Comparison of ENCODE assay signal across 14 cellular contexts in the genomic region with DNA sequence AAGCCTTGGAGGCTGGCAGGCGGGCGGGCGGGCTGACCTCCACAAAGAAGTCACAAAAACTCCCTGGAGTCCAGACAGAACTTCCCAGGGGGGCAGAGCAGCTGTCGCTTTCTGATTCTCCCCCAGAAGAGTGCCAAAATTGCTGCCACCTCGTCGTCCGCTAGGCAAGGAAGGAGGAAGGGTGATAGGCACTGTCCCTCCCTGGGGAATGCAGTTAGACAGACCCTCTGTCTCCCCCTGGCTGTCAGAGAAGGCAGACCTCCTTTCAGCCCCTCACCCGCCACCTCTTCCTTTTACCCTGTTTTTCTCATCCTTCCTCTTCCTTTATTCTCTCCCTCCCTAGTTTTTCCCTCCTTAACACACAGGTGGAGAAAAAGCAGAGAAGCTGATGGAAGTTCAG. TPM values are rescaled to one million over a fixed set of nuclear protein-coding genes. Genes with fewer than 3 reads are reported as not detected.
A peak's percentile ranks its signal among the peaks of the same experiment; 100 is the strongest.
DNase-seq lines count a peak whose midpoint lies in the region; ATAC-seq and TF ChIP-seq lines count a peak whose summit lies in the region.
"Had no signal": no experiment of that assay in that cellular context is flagged by ENCODE, and none has a peak within 500 bp of the region (broad histone marks: within the 10 kb centered on the region; RNA-seq: fewer than 3 reads in every experiment).

No MANE protein-coding gene starts in this region.

- 85% methylated on average over 6 of the region's 8 CpGs for WGBS in suprapubic skin

- peaks cover 39% of the 10 kb centered on the region for H3K4me1 Mint-ChIP-seq in WTC11

- no peaks in the 10 kb centered on the region for H3K36me3 Mint-ChIP-seq in WTC11
- H3K36me3 Mint-ChIP-seq: natural killer cell treated with Interleukin-12 subunit alpha and Interleukin-12 subunit beta and Interleukin-15 and Interleukin-18, amount 100 ng/mL, for 72 hours had no signal

- no peaks in the 10 kb centered on the region for H3F3A ChIP-seq in neural cell (ENCODE audit: insufficient read depth, low read length, poor library complexity, severe bottlenecking)

- H3K27ac Mint-ChIP-seq in WTC11: no peak overlapping the region
- H3K27ac Mint-ChIP-seq: natural killer cell treated with Interleukin-12 subunit alpha and Interleukin-12 subunit beta and Interleukin-15 and Interleukin-18, amount 100 ng/mL, for 72 hours had no signal

- no peaks in the 10 kb centered on the region for H3K9me3 ChIP-seq in neural cell (ENCODE audit: low read length)
- no peaks in the 10 kb centered on the region for H3K9me3 ChIP-seq in suprapubic skin
- H3K9me3 ChIP-seq: thoracic aorta had no signal

- H3K36me3 ChIP-seq in neural cell (ENCODE audit: insufficient read depth, low read length): no peaks in the 10 kb centered on the region
- no peaks in the 10 kb centered on the region for H3K36me3 ChIP-seq in suprapubic skin
- H3K36me3 ChIP-seq: thoracic aorta had no signal

- no peaks in the 10 kb centered on the region for H3K79me2 ChIP-seq in neural cell (replicated peaks; ENCODE audit: insufficient read depth, low read length)

- H3K4me2 ChIP-seq in neural cell (ENCODE audit: low read length): no peak overlapping the region

- TF ChIP-seq EP300 in neural cell (conservative IDR thresholded peaks at IDR 0.05; ENCODE audit: poor library complexity, severe bottlenecking) (no peak), suprapubic skin (IDR thresholded peaks at IDR 0.05) (no peak)

- H3K27ac ChIP-seq in neural cell (ENCODE audit: low read length): no peak overlapping the region
- no peak overlapping the region for H3K27ac ChIP-seq in suprapubic skin
- H3K27ac ChIP-seq: thoracic aorta had no signal

- H3K9me3 Mint-ChIP-seq in WTC11: no peaks in the 10 kb centered on the region
- H3K9me3 Mint-ChIP-seq: natural killer cell treated with Interleukin-12 subunit alpha and Interleukin-12 subunit beta and Interleukin-15 and Interleukin-18, amount 100 ng/mL, for 72 hours had no signal

- ATAC-seq in WTC11: peak; percentile 81
- ATAC-seq in sciatic nerve: no peak
- ATAC-seq: natural killer cell treated with Interleukin-12 subunit alpha and Interleukin-12 subunit beta and Interleukin-15 and Interleukin-18, amount 100 ng/mL, for 72 hours had no signal

- TF ChIP-seq RAD21 in neural cell (conservative IDR thresholded peaks at IDR 0.05): no peak

- H3K4me3 ChIP-seq in neural cell (ENCODE audit: low read length): no peak overlapping the region
- H3K4me3 ChIP-seq in suprapubic skin: no peak overlapping the region
- H3K4me3 ChIP-seq: thoracic aorta had no signal

- no peak overlapping the region for H3K4me3 Mint-ChIP-seq in WTC11
- H3K4me3 Mint-ChIP-seq: natural killer cell treated with Interleukin-12 subunit alpha and Interleukin-12 subunit beta and Interleukin-15 and Interleukin-18, amount 100 ng/mL, for 72 hours had no signal

- no peaks in the 10 kb centered on the region for H3K9me2 ChIP-seq in neural cell (ENCODE audit: insufficient read depth, low read length)

- H3K27me3 ChIP-seq in neural cell (ENCODE audit: insufficient read depth, low read depth, low read length) (no peaks in the 10 kb centered on the region), suprapubic skin (peaks cover 29% of the 10 kb centered on the region)

- POLR2A ChIA-PET in WTC11 (lab: Charles Lee): interaction anchor here (0.6 kb wide), 1 partner anchor 201 kb away, joined by 3 read pairs; no protein-coding TSS in a partner anchor

- peak; percentile 49 for DNase-seq in DMS 273 (lab: John Stamatoyannopoulos, UW; ENCODE audit: unreplicated experiment)
- no peak for DNase-seq in DMS 273 treated with DMSO at 0.1 percent for 48 hours (lab: John Stamatoyannopoulos, UW)
- peak; percentile 45 for DNase-seq in HuH-7 (ENCODE audit: low spot score)
- peak; percentile 58 for DNase-seq in WTC11 (ENCODE audit: low spot score)
- DNase-seq in sciatic nerve (ENCODE audit: low spot score): no peak
- DNase-seq in DMS79 treated with DMSO at 0.1 percent for 48 hours (lab: John Stamatoyannopoulos, UW): no peak
- no peak for DNase-seq in suprapubic skin (ENCODE audit: low spot score in 2 of 2)
- DNase-seq: 8988T; NCI-H2081 treated with DMSO at 0.1 percent for 48 hours; stimulated activated CD4-positive, alpha-beta T cell treated with anti-CD3 and anti-CD28 coated beads, Interleukin-4, amount 100 ng/mL, for 4 hours had no signal

- no peaks in the 10 kb centered on the region; the same call in 1 of the 2 replicates for H3K27me3 Mint-ChIP-seq in WTC11 (ENCODE audit: low read depth)

- no peaks in the 10 kb centered on the region for H4K20me1 ChIP-seq in neural cell (ENCODE audit: insufficient read depth)

- CTCF ChIA-PET in WTC11 (lab: Charles Lee): interaction anchor here (0.7 to 2.5 kb wide), 6 partner anchors 9 to 707 kb away, joined by 3 to 16 read pairs (median 7); partner anchors contain the start of gene GRIN2B

- intact Hi-C loops in sciatic nerve (cut with DNase I): no loop called here

- no peak overlapping the region for H2AFZ ChIP-seq in neural cell (ENCODE audit: low read depth, low read length)

- no peak overlapping the region for H3K9ac ChIP-seq in neural cell (ENCODE audit: low read length)

- no peaks in the 10 kb centered on the region for H3K4me1 ChIP-seq in suprapubic skin

- TF ChIP-seq CTCF in WTC11 (IDR thresholded peaks at IDR 0.05) (peak; percentile 65), neural cell (IDR thresholded peaks at IDR 0.05; ENCODE audit: poor library complexity, severe bottlenecking) (peak; percentile 17), suprapubic skin (IDR thresholded peaks at IDR 0.05) (no peak)

- no peak for TF ChIP-seq POLR2A in suprapubic skin (IDR thresholded peaks at IDR 0.05)

TF ChIP-seq in WTC11, 78 proteins besides CTCF, POLR2A, EP300 and RAD21:
- TF ChIP-seq TEAD4 (CRISPR knock-in tag; IDR thresholded peaks at IDR 0.05) (no peak), ATF1 (CRISPR knock-in tag; IDR thresholded peaks at IDR 0.05) (no peak), NR3C1 (CRISPR knock-in tag; conservative IDR thresholded peaks at IDR 0.05; ENCODE audit: low read depth) (no peak), CREB1 (CRISPR knock-in tag; IDR thresholded peaks at IDR 0.05) (no peak), ZSCAN18 (CRISPR knock-in tag; IDR thresholded peaks at IDR 0.05) (no peak), SOX15 (CRISPR knock-in tag; IDR thresholded peaks at IDR 0.05) (no peak), ETV6 (CRISPR knock-in tag; IDR thresholded peaks at IDR 0.05) (no peak), FOXP1 (CRISPR knock-in tag; IDR thresholded peaks at IDR 0.05; ENCODE audit: borderline replicate concordance) (no peak), ZNF396 (CRISPR knock-in tag; IDR thresholded peaks at IDR 0.05; ENCODE audit: borderline replicate concordance) (no peak)
- TF ChIP-seq, protein P1, sequence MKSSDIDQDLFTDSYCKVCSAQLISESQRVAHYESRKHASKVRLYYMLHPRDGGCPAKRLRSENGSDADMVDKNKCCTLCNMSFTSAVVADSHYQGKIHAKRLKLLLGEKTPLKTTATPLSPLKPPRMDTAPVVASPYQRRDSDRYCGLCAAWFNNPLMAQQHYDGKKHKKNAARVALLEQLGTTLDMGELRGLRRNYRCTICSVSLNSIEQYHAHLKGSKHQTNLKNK (CRISPR knock-in tag; IDR thresholded peaks at IDR 0.05): no peak
TF ChIP-seq in WTC11: peak in this region for 0.

TF ChIP-seq in neural cell, 6 proteins besides CTCF, POLR2A, EP300 and RAD21:
- no peak for TF ChIP-seq SMC3 (conservative IDR thresholded peaks at IDR 0.05; ENCODE audit: poor library complexity)
- TF ChIP-seq TAF1 (IDR thresholded peaks at IDR 0.05; ENCODE audit: low read depth): no peak
- no peak for TF ChIP-seq POLR2AphosphoS5 (IDR thresholded peaks at IDR 0.05)
- TF ChIP-seq, protein P2, sequence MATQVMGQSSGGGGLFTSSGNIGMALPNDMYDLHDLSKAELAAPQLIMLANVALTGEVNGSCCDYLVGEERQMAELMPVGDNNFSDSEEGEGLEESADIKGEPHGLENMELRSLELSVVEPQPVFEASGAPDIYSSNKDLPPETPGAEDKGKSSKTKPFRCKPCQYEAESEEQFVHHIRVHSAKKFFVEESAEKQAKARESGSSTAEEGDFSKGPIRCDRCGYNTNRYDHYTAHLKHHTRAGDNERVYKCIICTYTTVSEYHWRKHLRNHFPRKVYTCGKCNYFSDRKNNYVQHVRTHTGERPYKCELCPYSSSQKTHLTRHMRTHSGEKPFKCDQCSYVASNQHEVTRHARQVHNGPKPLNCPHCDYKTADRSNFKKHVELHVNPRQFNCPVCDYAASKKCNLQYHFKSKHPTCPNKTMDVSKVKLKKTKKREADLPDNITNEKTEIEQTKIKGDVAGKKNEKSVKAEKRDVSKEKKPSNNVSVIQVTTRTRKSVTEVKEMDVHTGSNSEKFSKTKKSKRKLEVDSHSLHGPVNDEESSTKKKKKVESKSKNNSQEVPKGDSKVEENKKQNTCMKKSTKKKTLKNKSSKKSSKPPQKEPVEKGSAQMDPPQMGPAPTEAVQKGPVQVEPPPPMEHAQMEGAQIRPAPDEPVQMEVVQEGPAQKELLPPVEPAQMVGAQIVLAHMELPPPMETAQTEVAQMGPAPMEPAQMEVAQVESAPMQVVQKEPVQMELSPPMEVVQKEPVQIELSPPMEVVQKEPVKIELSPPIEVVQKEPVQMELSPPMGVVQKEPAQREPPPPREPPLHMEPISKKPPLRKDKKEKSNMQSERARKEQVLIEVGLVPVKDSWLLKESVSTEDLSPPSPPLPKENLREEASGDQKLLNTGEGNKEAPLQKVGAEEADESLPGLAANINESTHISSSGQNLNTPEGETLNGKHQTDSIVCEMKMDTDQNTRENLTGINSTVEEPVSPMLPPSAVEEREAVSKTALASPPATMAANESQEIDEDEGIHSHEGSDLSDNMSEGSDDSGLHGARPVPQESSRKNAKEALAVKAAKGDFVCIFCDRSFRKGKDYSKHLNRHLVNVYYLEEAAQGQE (IDR thresholded peaks at IDR 0.05; ENCODE audit: borderline replicate concordance): no peak
- no peak for TF ChIP-seq EZH2 (IDR thresholded peaks at IDR 0.05; ENCODE audit: borderline replicate concordance, insufficient read depth, low read length, poor library complexity, severe bottlenecking)
TF ChIP-seq in neural cell: peak in this region for 0.

RNA-seq across cellular contexts. Expression of gene GRIN2B, which starts 18.7 kb away (rescaled TPM):
- total RNA-seq in WTC11 (2021): 1.3 to 1.6 TPM (median 1.4 TPM) in 3 replicates
- polyA plus RNA-seq in neural cell: 4.8 and 5.3 TPM in 2 replicates
- 85.7 and 112 TPM in 2 replicates for polyA minus RNA-seq in neural cell
- total RNA-seq in sciatic nerve: 11.9 TPM
- total RNA-seq in suprapubic skin: under 1 TPM in 3 of 4 donors, not detected in 1; 0.04 to 0.26 (median 0.08) TPM
- total RNA-seq: natural killer cell treated with Interleukin-12 subunit alpha and Interleukin-12 subunit beta and Interleukin-15 and Interleukin-18, amount 100 ng/mL, for 72 hours; T-helper 2 cell treated with Interferon-gamma antibody and Interleukin-4, amounts not matched to agents 100 ng/mL and 5 ng/mL, for 36 hours; thoracic aorta had no signal

Comparison
In these comparisons a context has a peak if more than half of its experiments do, and no peak if none do; other contexts are left out.
1. DNase-seq: peak in DMS 273 (single experiment), HuH-7 (single experiment) and WTC11 (single experiment); none in DMS 273 treated with DMSO at 0.1 percent for 48 hours (single experiment), sciatic nerve (single experiment), DMS79 treated with DMSO at 0.1 percent for 48 hours (single experiment) and suprapubic skin (0 of 2).
2. CTCF ChIP-seq: peak in WTC11 (single experiment) and neural cell (single experiment); none in suprapubic skin (0 of 2).